9 cellular contexts compared by ENCODE assay signal in genomic region chr2:177489719-177490301, GRCh38.
DNase-seq lines count a peak whose midpoint lies in the region; FAIRE-seq and TF ChIP-seq lines count a peak whose summit lies in the region.
"Had no signal": no experiment of that assay in that cellular context is flagged by ENCODE, and none has a peak within 500 bp of the region (broad histone marks: within the 10 kb centered on the region; RNA-seq: fewer than 3 reads in every experiment).

No MANE protein-coding gene starts in this region.

- peak; percentile 43; the same call in 1 of the 2 replicates for TF ChIP-seq CTCF in WI38 (IDR thresholded peaks at IDR 0.05; ENCODE audit: low read depth, low read length)
- peak in 2 of 3 experiments; percentile 32 to 43 for TF ChIP-seq CTCF in keratinocyte (optimal IDR thresholded peaks at IDR 0.05 in 1 of 3, IDR thresholded peaks at IDR 0.05 in 1 of 3, conservative IDR thresholded peaks at IDR 0.05 in 1 of 3; ENCODE audit: extremely low read depth in 1 of 3, insufficient read depth in 2 of 3, low read length in 3 of 3)

- no peaks in the 10 kb centered on the region for H3K4me1 ChIP-seq in keratinocyte (ENCODE audit: control insufficient read depth, extremely low read depth, insufficient read depth, low read length)
- H3K4me1 ChIP-seq in CD4-positive, alpha-beta memory T cell (ENCODE audit: insufficient read depth, low read length): no peaks in the 10 kb centered on the region

- peaks cover 20 to 28% of the 10 kb centered on the region in 2 donors for H3K36me3 Mint-ChIP-seq in CD4-positive, alpha-beta memory T cell

- H3K9me3 Mint-ChIP-seq in CD4-positive, alpha-beta memory T cell: no peaks in the 10 kb centered on the region

- no peak overlapping the region for H3K4me3 Mint-ChIP-seq in CD4-positive, alpha-beta memory T cell

- POLR2A ChIA-PET in CD4-positive, alpha-beta memory T cell (lab: Charles Lee; ENCODE audit: partially characterized antibody): no interaction called here

- H3K27ac Mint-ChIP-seq in CD4-positive, alpha-beta memory T cell: no peak overlapping the region

- dilution Hi-C loops in keratinocyte (cut with MboI; ENCODE audit: extremely low pct_ligation_motif_present, low sequenced_read_pairs): no loop called here

- H3K4me2 ChIP-seq in keratinocyte (ENCODE audit: control insufficient read depth, extremely low read depth, insufficient read depth, low read depth, low read length): no peak overlapping the region

- H3K4me3 ChIP-seq in WI38 (ENCODE audit: low read depth, low read length): no peak overlapping the region
- no peak overlapping the region for H3K4me3 ChIP-seq in keratinocyte (ENCODE audit: control insufficient read depth in 2 of 3, extremely low read depth in 1 of 3, insufficient read depth in 2 of 3, low read depth in 1 of 3, low read length in 3 of 3)
- H3K4me3 ChIP-seq in CD4-positive, alpha-beta memory T cell (ENCODE audit: low read length in 2 of 2): no peak overlapping the region
- H3K4me3 ChIP-seq: mucosa of descending colon had no signal

- H3K27me3 Mint-ChIP-seq in CD4-positive, alpha-beta memory T cell: no peaks in the 10 kb centered on the region

- no peaks in the 10 kb centered on the region for H3K9me1 ChIP-seq in keratinocyte (ENCODE audit: control insufficient read depth, extremely low read depth, insufficient read depth, low read length)

- no peak overlapping the region for H3K9ac ChIP-seq in keratinocyte (ENCODE audit: control insufficient read depth, extremely low read depth, insufficient read depth, low read length)

- H3K27ac ChIP-seq in keratinocyte (ENCODE audit: control insufficient read depth, insufficient read depth, low read length): no peak overlapping the region
- H3K27ac ChIP-seq in CD4-positive, alpha-beta memory T cell (ENCODE audit: low read depth, low read length): no peak overlapping the region

- intact Hi-C loops in CD4-positive, alpha-beta memory T cell (cut with micrococcal nuclease): loop anchor here (2.0 to 5.0 kb wide), 2 partner anchors 235 to 272 kb away; no protein-coding TSS in a partner anchor

- H4K20me1 ChIP-seq in keratinocyte (ENCODE audit: control insufficient read depth, extremely low read depth, insufficient read depth, low read length): no peaks in the 10 kb centered on the region

- DNase-seq in DMS114 treated with DMSO at 0.1 percent for 48 hours (lab: John Stamatoyannopoulos, UW; ENCODE audit: unreplicated experiment) (peak; percentile 0), LHCN-M2 (ENCODE audit: low read depth) (peak; percentile 43), keratinocyte (ENCODE audit: low read depth, low spot score) (no peak), NCI-H774 (lab: John Stamatoyannopoulos, UW) (no peak), hypothalamus (lab: John Stamatoyannopoulos, UW) (no peak), HPDE6-E6E7 (ENCODE audit: extremely low spot score) (no peak)
- DNase-seq in CD4-positive, alpha-beta memory T cell: no peak

- no peaks in the 10 kb centered on the region for H3K27me3 ChIP-seq in keratinocyte (ENCODE audit: control insufficient read depth, extremely low read depth, insufficient read depth, low read length)
- no peaks in the 10 kb centered on the region for H3K27me3 ChIP-seq in CD4-positive, alpha-beta memory T cell (ENCODE audit: insufficient read depth, low read length)

- no peak overlapping the region for H2AFZ ChIP-seq in keratinocyte (ENCODE audit: control insufficient read depth, low read length)

- H3K4me1 Mint-ChIP-seq in CD4-positive, alpha-beta memory T cell: peaks cover 0 to 3% (median 0%) of the 10 kb centered on the region in 4 donors

- peak; percentile 17 for FAIRE-seq in keratinocyte (lab: Jason Lieb, UNC)

- no peaks in the 10 kb centered on the region for H3K79me2 ChIP-seq in keratinocyte (ENCODE audit: control insufficient read depth, insufficient read depth, low read length)

- no peaks in the 10 kb centered on the region for H3K9me3 ChIP-seq in keratinocyte (ENCODE audit: control insufficient read depth, low read depth, low read length)
- H3K9me3 ChIP-seq in CD4-positive, alpha-beta memory T cell (ENCODE audit: control insufficient read depth in 1 of 2, low read length in 2 of 2): no peaks in the 10 kb centered on the region
- H3K9me3 ChIP-seq: mucosa of descending colon had no signal

- CTCF ChIA-PET in CD4-positive, alpha-beta memory T cell (lab: Charles Lee; ENCODE audit: partially characterized antibody): interaction anchor here (1.0 to 1.4 kb wide), 5 partner anchors 16 to 276 kb away, joined by 3 to 4 read pairs (median 3); no protein-coding TSS in a partner anchor

- H3K36me3 ChIP-seq in keratinocyte (ENCODE audit: control insufficient read depth in 2 of 2, extremely low read depth in 1 of 2, insufficient read depth in 2 of 2, low read length in 2 of 2): no peaks in the 10 kb centered on the region
- peaks cover 7% of the 10 kb centered on the region for H3K36me3 ChIP-seq in CD4-positive, alpha-beta memory T cell (ENCODE audit: insufficient read depth, low read length)

Comparison
In these comparisons a context has a peak if more than half of its experiments do, and no peak if none do; other contexts are left out.
1. DNase-seq: peak in DMS114 treated with DMSO at 0.1 percent for 48 hours (single experiment) and LHCN-M2 (single experiment); none in keratinocyte (single experiment), NCI-H774 (single experiment), hypothalamus (0 of 51), HPDE6-E6E7 (single experiment) and CD4-positive, alpha-beta memory T cell (0 of 5).